ENCODE assay signal across 21 cellular contexts in genomic region chr2:126889071-126889470, GRCh38. TPM values are rescaled to one million over a fixed set of nuclear protein-coding genes. Genes with fewer than 3 reads are reported as not detected.
DNase-seq lines count a peak whose midpoint lies in the region; ATAC-seq, FAIRE-seq and TF ChIP-seq lines count a peak whose summit lies in the region.
"Had no signal": no experiment of that assay in that cellular context is flagged by ENCODE, and none has a peak within 500 bp of the region (broad histone marks: within the 10 kb centered on the region; RNA-seq: fewer than 3 reads in every experiment).

No MANE protein-coding gene starts in this region.

- H3K27ac ChIP-seq in Peyer's patch (no peak overlapping the region), H1 (ENCODE audit: low read depth, low read length) (no peak overlapping the region), MM.1S (ENCODE audit: low read length) (no peak overlapping the region)
- H3K27ac ChIP-seq: SJSA1 had no signal

- H3K4me2 ChIP-seq in H1 (ENCODE audit: insufficient read depth in 1 of 2, low read depth in 2 of 2, low read length in 2 of 2), result no peak overlapping the region
- H3K4me2 ChIP-seq in MM.1S (ENCODE audit: low read depth, low read length), result no peak overlapping the region
- H3K4me2 ChIP-seq: GM23338 had no signal

- no peaks in the 10 kb centered on the region for H3F3A ChIP-seq in MM.1S (ENCODE audit: insufficient read depth, low read length)

- no peak overlapping the region for H2BK120ac ChIP-seq in H1 (replicated peaks; ENCODE audit: low read depth, low read length)

- H2AK5ac ChIP-seq in H1 (ENCODE audit: low read depth, low read length), result no peak overlapping the region

- no peak for TF ChIP-seq EP300 in H1 (IDR thresholded peaks at IDR 0.05; ENCODE audit: borderline replicate concordance in 1 of 2, low read depth in 2 of 2, low read length in 2 of 2)

- FAIRE-seq in H1 (lab: Jason Lieb, UNC), result no peak
- FAIRE-seq: GM12892, RCC 7860 had no signal

- H3K4me3 ChIP-seq in Peyer's patch (no peak overlapping the region), H1 (ENCODE audit: extremely low read depth in 1 of 4, insufficient read depth in 2 of 4, low read depth in 3 of 4, low read length in 4 of 4) (no peak overlapping the region), MM.1S (ENCODE audit: low read length) (no peak overlapping the region)
- H3K4me3 ChIP-seq: GM23338, SJSA1 had no signal

- H3K27me3 ChIP-seq in Peyer's patch (no peaks in the 10 kb centered on the region), H1 (replicated peaks in 1 of 4; ENCODE audit: control insufficient read depth in 3 of 4, extremely low read depth in 1 of 4, insufficient read depth in 3 of 4, low read length in 3 of 4) (peaks cover 0 to 9% (median 5%) of the 10 kb centered on the region in 4 experiments; a peak in 3 of 7 replicates), MM.1S (replicated peaks; ENCODE audit: insufficient read depth, low read length) (no peaks in the 10 kb centered on the region)
- H3K27me3 ChIP-seq: BE2C had no signal

- H2AFZ ChIP-seq in H1 (ENCODE audit: low read length), result no peak overlapping the region
- no peak overlapping the region for H2AFZ ChIP-seq in MM.1S (ENCODE audit: low read length)
- H2AFZ ChIP-seq: GM23338 had no signal

- H3K79me1 ChIP-seq in H1 (ENCODE audit: low read depth, low read length), result no peaks in the 10 kb centered on the region

- no peak for ATAC-seq in stimulated activated naive B cell treated with anti-CD40 and anti-IgM and Interleukin-4, amounts not matched to agents 10 μg/mL and 1 μg/mL and 100 μg/mL, for 72 hours (replicated peaks)
- no peak for ATAC-seq in HG03432 (IDR thresholded peaks at IDR 0.05; ENCODE audit: unreplicated experiment)
- ATAC-seq: GM23338, HCT116 had no signal

- H4K91ac ChIP-seq in H1 (replicated peaks; ENCODE audit: insufficient read length, low read length), result no peak overlapping the region

- peaks cover 5 to 14% of the 10 kb centered on the region in 2 donors for H3K4me1 Mint-ChIP-seq in stimulated activated naive B cell treated with anti-CD40 and anti-IgM and Interleukin-4, amounts not matched to agents 10 μg/mL and 1 μg/mL and 100 μg/mL, for 72 hours

- no peaks in the 10 kb centered on the region for H3K9me3 Mint-ChIP-seq in stimulated activated naive B cell treated with anti-CD40 and anti-IgM and Interleukin-4, amounts not matched to agents 10 μg/mL and 1 μg/mL and 100 μg/mL, for 72 hours
- H3K9me3 Mint-ChIP-seq: GM23338 had no signal

- H3K9me3 ChIP-seq in Peyer's patch, result peaks cover 0 to 9% (median 0%) of the 10 kb centered on the region in 4 donors
- H3K9me3 ChIP-seq in H1 (ENCODE audit: insufficient read depth in 2 of 2, low read depth in 1 of 2, low read length in 1 of 2), result no peaks in the 10 kb centered on the region
- no peaks in the 10 kb centered on the region; the same call in 1 of the 2 replicates for H3K9me3 ChIP-seq in MM.1S (replicated peaks; ENCODE audit: insufficient read depth, low read length)
- H3K9me3 ChIP-seq: BE2C, SJSA1 had no signal

- H3K27me3 Mint-ChIP-seq in stimulated activated naive B cell treated with anti-CD40 and anti-IgM and Interleukin-4, amounts not matched to agents 10 μg/mL and 1 μg/mL and 100 μg/mL, for 72 hours, result peaks cover 13 to 17% of the 10 kb centered on the region in 2 donors

- WGBS in H1 (ENCODE audit: extremely low coverage in 1 of 2, insufficient coverage in 1 of 2, insufficient read length in 1 of 2, insufficient replicate concordance in 2 of 2, low coverage in 1 of 2, low lambda C conversion rate in 2 of 2, missing lambda C conversion rate in 1 of 2), 2 experiments, result 80% methylated on average over 7 of the region's 9 CpGs; no CpG with 5 or more reads in 1 of the 2 experiments

- H3K79me2 ChIP-seq in H1 (ENCODE audit: control insufficient read depth in 1 of 2, insufficient read depth in 2 of 2, low read length in 2 of 2) (no peaks in the 10 kb centered on the region), MM.1S (ENCODE audit: low read length) (no peaks in the 10 kb centered on the region)

- H4K5ac ChIP-seq in H1 (ENCODE audit: insufficient read length, low read depth, low read length), result no peak overlapping the region

- POLR2A ChIA-PET in H1 (lab: Charles Lee; ENCODE audit: partially characterized antibody), result no interaction called here

- no peak overlapping the region for H3K23ac ChIP-seq in H1 (ENCODE audit: insufficient read length)

- H3K36me3 ChIP-seq in Peyer's patch (no peaks in the 10 kb centered on the region), H1 (ENCODE audit: control insufficient read depth in 2 of 4, insufficient read depth in 4 of 4, low read length in 3 of 4) (no peaks in the 10 kb centered on the region), MM.1S (replicated peaks; ENCODE audit: insufficient read depth, low read length) (no peaks in the 10 kb centered on the region)
- H3K36me3 ChIP-seq: BE2C, SJSA1 had no signal

- no peak for TF ChIP-seq RAD21 in H1 (IDR thresholded peaks at IDR 0.05 in 1 of 2, conservative IDR thresholded peaks at IDR 0.05 in 1 of 2; ENCODE audit: low read depth in 2 of 2, low read length in 2 of 2)

- H2BK5ac ChIP-seq in H1 (ENCODE audit: low read depth, low read length), result no peak overlapping the region

- no peak overlapping the region for H3K14ac ChIP-seq in H1 (ENCODE audit: insufficient read length)

- H4K20me1 ChIP-seq in H1 (replicated peaks in 1 of 2; ENCODE audit: control insufficient read depth in 1 of 2, insufficient read depth in 2 of 2, low read length in 2 of 2) (no peaks in the 10 kb centered on the region), MM.1S (ENCODE audit: insufficient read depth, low read length) (no peaks in the 10 kb centered on the region)

- no peak overlapping the region for H3K4me3 Mint-ChIP-seq in stimulated activated naive B cell treated with anti-CD40 and anti-IgM and Interleukin-4, amounts not matched to agents 10 μg/mL and 1 μg/mL and 100 μg/mL, for 72 hours
- H3K4me3 Mint-ChIP-seq: GM23338 had no signal

- no peaks in the 10 kb centered on the region for H3K36me3 Mint-ChIP-seq in stimulated activated naive B cell treated with anti-CD40 and anti-IgM and Interleukin-4, amounts not matched to agents 10 μg/mL and 1 μg/mL and 100 μg/mL, for 72 hours

- peaks cover 0 to 10% (median 2%) of the 10 kb centered on the region in 4 donors for H3K4me1 ChIP-seq in Peyer's patch
- peaks cover 0 to 12% (median 7%) of the 10 kb centered on the region in 4 experiments; a peak in 5 of 7 replicates for H3K4me1 ChIP-seq in H1 (replicated peaks in 1 of 4; ENCODE audit: control insufficient read depth in 3 of 4, insufficient read depth in 4 of 4, low read length in 3 of 4)
- H3K4me1 ChIP-seq in MM.1S (ENCODE audit: low read length), result no peaks in the 10 kb centered on the region
- H3K4me1 ChIP-seq: BE2C had no signal

- no peaks in the 10 kb centered on the region for H3K9me2 ChIP-seq in MM.1S (replicated peaks; ENCODE audit: insufficient read depth, low read length)

- no peak overlapping the region for H3K56ac ChIP-seq in H1 (replicated peaks; ENCODE audit: insufficient read length, low read depth, low read length)

- no peak overlapping the region for H4K8ac ChIP-seq in H1 (ENCODE audit: extremely low read depth, insufficient read depth, low read length)

- peak overlapping the region; percentile 68; the same call in 1 of the 2 replicates for H2BK12ac ChIP-seq in H1 (ENCODE audit: low read depth, low read length)

- no peak overlapping the region for H3K4ac ChIP-seq in H1 (replicated peaks; ENCODE audit: insufficient read length, low read depth, low read length)

- peak overlapping the region; percentile 38; the same call in 1 of the 2 replicates for H3K18ac ChIP-seq in H1 (ENCODE audit: extremely low read depth, low read length)

- TF ChIP-seq CTCF in Peyer's patch (IDR thresholded peaks at IDR 0.05) (no peak), H1 (IDR thresholded peaks at IDR 0.05; ENCODE audit: control extremely low read depth in 1 of 3, insufficient read depth in 1 of 3, low read depth in 1 of 3, low read length in 3 of 3) (no peak), MM.1S (IDR thresholded peaks at IDR 0.05; ENCODE audit: low read length) (no peak)

- no peak overlapping the region for H2BK20ac ChIP-seq in H1 (ENCODE audit: low read length)

- no peak overlapping the region for H3K27ac Mint-ChIP-seq in stimulated activated naive B cell treated with anti-CD40 and anti-IgM and Interleukin-4, amounts not matched to agents 10 μg/mL and 1 μg/mL and 100 μg/mL, for 72 hours
- H3K27ac Mint-ChIP-seq: GM23338 had no signal

- no peak overlapping the region for H2BK15ac ChIP-seq in H1 (ENCODE audit: low read length)

- TF ChIP-seq POLR2A in Peyer's patch (IDR thresholded peaks at IDR 0.05) (no peak), H1 (IDR thresholded peaks at IDR 0.05; ENCODE audit: control extremely low read depth in 1 of 2, low read depth in 2 of 2, low read length in 2 of 2) (no peak)

- DNase-seq in Peyer's patch (peak in 2 of 3 donors; percentile 28 to 35), H1 (ENCODE audit: low read depth in 1 of 2, low spot score in 2 of 2) (no peak), mesenteric fat pad (ENCODE audit: low spot score) (peak; percentile 77), ureter (ENCODE audit: low spot score) (peak; percentile 32), MM.1S (no peak)
- no peak for DNase-seq in stimulated activated naive B cell treated with anti-CD40 and anti-IgM and Interleukin-4, amounts not matched to agents 10 μg/mL and 1 μg/mL and 100 μg/mL, for 72 hours
- DNase-seq: BE2C, DMS79 treated with DMSO at 0.1 percent for 48 hours, IMR-90, NCI-H1694, NCI-H2081, NCI-H345, NCI-H774 had no signal

- CTCF ChIA-PET in H1 (lab: Charles Lee; ENCODE audit: partially characterized antibody), result interaction anchor here (0.9 to 4.4 kb wide), 5 partner anchors 15 to 96 kb away, joined by 3 to 23 read pairs (median 4); no protein-coding TSS in a partner anchor

- no peak overlapping the region for H3K9ac ChIP-seq in H1 (replicated peaks in 1 of 4; ENCODE audit: extremely low read depth in 1 of 4, low read depth in 3 of 4, low read length in 3 of 4)
- no peak overlapping the region for H3K9ac ChIP-seq in MM.1S (ENCODE audit: low read length)

- H3K23me2 ChIP-seq in H1 (ENCODE audit: low read depth, low read length), result no peaks in the 10 kb centered on the region; the same call in 1 of the 2 replicates

TF ChIP-seq in H1, 55 proteins besides CTCF, POLR2A, EP300 and RAD21:
- TF ChIP-seq TEAD4 (IDR thresholded peaks at IDR 0.05; ENCODE audit: low read depth, low read length) (no peak), EZH2 (IDR thresholded peaks at IDR 0.05; ENCODE audit: low read depth, low read length, severe bottlenecking) (no peak)

RNA-seq across cellular contexts. Expression of gene TEX51, which starts 9.6 kb away (rescaled TPM):
- total RNA-seq in Peyer's patch (not detected), mesenteric fat pad (not detected), ureter (not detected)
- total RNA-seq in H1 (2021; fragmentation: NEBNext Ultra II Directional; extraction: Animal tissue kit (Norgen Biotek cat#: 25700)), result not detected in 2 replicates
- not detected in 2 replicates for polyA plus RNA-seq in H1 (2011; rRNA removed)
- polyA plus RNA-seq in H1 (2011; cell fraction: cytosol; rRNA removed), result not detected
- polyA plus RNA-seq in H1 (2011; cell fraction: nucleus; rRNA removed), result not detected
- polyA plus RNA-seq in H1 (2012, experiment 1 of 2), result not detected in 4 replicates
- not detected for polyA plus RNA-seq in H1 (2012, experiment 2 of 2)
- not detected for polyA plus RNA-seq in H1 (2013, experiment 1 of 2)
- not detected for polyA plus RNA-seq in H1 (2013, experiment 2 of 2)
- polyA minus RNA-seq in H1 (2011; rRNA and poly(A)+ RNA removed), result not detected in 2 replicates
- not detected for polyA minus RNA-seq in H1 (2011; cell fraction: cytosol; rRNA and poly(A)+ RNA removed)
- polyA minus RNA-seq in H1 (2011; cell fraction: nucleus; rRNA and poly(A)+ RNA removed), result not detected
- total RNA-seq: A673, GM23338, IMR-90, M059J, SJSA1 had no signal
- polyA plus RNA-seq: GM23338, IMR-90 had no signal

Comparison
In these comparisons a context has a peak if more than half of its experiments do, and no peak if none do; other contexts are left out.
1. DNase-seq: peak in Peyer's patch (2 of 3), mesenteric fat pad (single experiment) and ureter (single experiment); none in H1 (0 of 2), stimulated activated naive B cell treated with anti-CD40 and anti-IgM and Interleukin-4, amounts not matched to agents 10 μg/mL and 1 μg/mL and 100 μg/mL, for 72 hours (single experiment) and MM.1S (single experiment).